Comparison of ENCODE assay signal across 19 cellular contexts in genomic region chr9:98607787-98608186, GRCh38.
DNase-seq lines count a peak whose midpoint lies in the region; ATAC-seq and TF ChIP-seq lines count a peak whose summit lies in the region.
"Had no signal": no experiment of that assay in that cellular context is flagged by ENCODE, and none has a peak within 500 bp of the region (broad histone marks: within the 10 kb centered on the region; RNA-seq: fewer than 3 reads in every experiment).

No MANE protein-coding gene starts in this region.

- H3K4me1 ChIP-seq in left ventricle myocardium inferior = peaks cover 11% of the 10 kb centered on the region

- no peak for DNase-seq in left ventricle myocardium inferior
- DNase-seq in left cardiac atrium = no peak
- DNase-seq in amniotic epithelial cell (ENCODE audit: low read depth) = peak; percentile 85
- peak; percentile 3 for DNase-seq in fibroblast of the conjunctiva (ENCODE audit: low read depth)
- no peak for DNase-seq in activated naive CD8-positive, alpha-beta T cell treated with anti-CD3 and anti-CD28 coated beads, Interleukin-2, amount 50 U/mL, for 24 hours
- DNase-seq: ACHN; effector memory CD8-positive, alpha-beta T cell; GF-D8; kidney; NCI-H187 treated with DMSO at 0.1 percent for 48 hours; NCI-H524; OCI-M1; ovary; stimulated activated CD4-positive, alpha-beta T cell treated with anti-CD3 and anti-CD28 coated beads, Interleukin-12 subunit alpha, Interleukin-12 subunit beta, amount 100 ng/mL, for 4 hours; WERI-Rb-1 had no signal

- H3K27ac Mint-ChIP-seq in activated naive CD8-positive, alpha-beta T cell treated with anti-CD3 and anti-CD28 coated beads, Interleukin-2, amount 50 U/mL, for 24 hours = no peak overlapping the region
- H3K27ac Mint-ChIP-seq: effector memory CD8-positive, alpha-beta T cell had no signal

- no peak overlapping the region for H3K4me3 ChIP-seq in left ventricle myocardium inferior
- H3K4me3 ChIP-seq: cardiac muscle cell, ovary had no signal

- no peaks in the 10 kb centered on the region for H3K4me1 Mint-ChIP-seq in activated naive CD8-positive, alpha-beta T cell treated with anti-CD3 and anti-CD28 coated beads, Interleukin-2, amount 50 U/mL, for 24 hours

- no peaks in the 10 kb centered on the region for H3K27me3 Mint-ChIP-seq in activated naive CD8-positive, alpha-beta T cell treated with anti-CD3 and anti-CD28 coated beads, Interleukin-2, amount 50 U/mL, for 24 hours

- H3K36me3 ChIP-seq in left ventricle myocardium inferior = no peaks in the 10 kb centered on the region
- H3K36me3 ChIP-seq: cardiac muscle cell, ovary, WERI-Rb-1 had no signal

- no peaks in the 10 kb centered on the region for H3K36me3 Mint-ChIP-seq in activated naive CD8-positive, alpha-beta T cell treated with anti-CD3 and anti-CD28 coated beads, Interleukin-2, amount 50 U/mL, for 24 hours (ENCODE audit: low read depth)

- H3K4me3 Mint-ChIP-seq in activated naive CD8-positive, alpha-beta T cell treated with anti-CD3 and anti-CD28 coated beads, Interleukin-2, amount 50 U/mL, for 24 hours = no peak overlapping the region
- H3K4me3 Mint-ChIP-seq: effector memory CD8-positive, alpha-beta T cell had no signal

- H3K9me3 Mint-ChIP-seq in activated naive CD8-positive, alpha-beta T cell treated with anti-CD3 and anti-CD28 coated beads, Interleukin-2, amount 50 U/mL, for 24 hours = no peaks in the 10 kb centered on the region
- H3K9me3 Mint-ChIP-seq: effector memory CD8-positive, alpha-beta T cell had no signal

- peaks cover 10% of the 10 kb centered on the region for H3K27me3 ChIP-seq in left ventricle myocardium inferior (ENCODE audit: low read depth)
- H3K27me3 ChIP-seq: cardiac muscle cell, ovary had no signal

- no peaks in the 10 kb centered on the region for H3K9me3 ChIP-seq in left ventricle myocardium inferior (replicated peaks)
- H3K9me3 ChIP-seq: ovary had no signal

- H3K27ac ChIP-seq in left ventricle myocardium inferior (replicated peaks) = peak overlapping the region; percentile 37
- H3K27ac ChIP-seq: cardiac muscle cell, ovary, WERI-Rb-1 had no signal

- no peak for TF ChIP-seq CTCF in left ventricle myocardium inferior (IDR thresholded peaks at IDR 0.05; ENCODE audit: borderline replicate concordance)

- intact Hi-C loops in left ventricle myocardium inferior (cut with micrococcal nuclease) = no loop called here
- intact Hi-C loops in left cardiac atrium (cut with DNase I) = no loop called here

- no peak for ATAC-seq in left cardiac atrium
- ATAC-seq in HG02610 (IDR thresholded peaks at IDR 0.05; ENCODE audit: unreplicated experiment) = no peak
- no peak for ATAC-seq in HG03442 (IDR thresholded peaks at IDR 0.05; ENCODE audit: unreplicated experiment)
- ATAC-seq in HG03280 (IDR thresholded peaks at IDR 0.05; ENCODE audit: unreplicated experiment) = no peak
- no peak for ATAC-seq in activated naive CD8-positive, alpha-beta T cell treated with anti-CD3 and anti-CD28 coated beads, Interleukin-2, amount 50 U/mL, for 24 hours
- ATAC-seq: effector memory CD8-positive, alpha-beta T cell had no signal

Comparison
In these comparisons a context has a peak if more than half of its experiments do, and no peak if none do; other contexts are left out.
1. DNase-seq: peak in amniotic epithelial cell (single experiment) and fibroblast of the conjunctiva (single experiment); none in left ventricle myocardium inferior (single experiment), left cardiac atrium (single experiment) and activated naive CD8-positive, alpha-beta T cell treated with anti-CD3 and anti-CD28 coated beads, Interleukin-2, amount 50 U/mL, for 24 hours (single experiment).